In genomic region chr3:42544492-42545283, GRCh38 we compare ENCODE assay signal across 11 cellular contexts. TPM values are rescaled to one million over a fixed set of nuclear protein-coding genes. Genes with fewer than 3 reads are reported as not detected.
DNase-seq lines count a peak whose midpoint lies in the region; ATAC-seq and TF ChIP-seq lines count a peak whose summit lies in the region.
"Had no signal": no experiment of that assay in that cellular context is flagged by ENCODE, and none has a peak within 500 bp of the region (broad histone marks: within the 10 kb centered on the region; RNA-seq: fewer than 3 reads in every experiment).

No MANE protein-coding gene starts in this region.

- no peaks in the 10 kb centered on the region for H3K4me1 ChIP-seq in adipocyte (ENCODE audit: control insufficient read depth, insufficient read depth, low read length)
- H3K4me1 ChIP-seq in thyroid gland, result peaks cover 12 to 27% of the 10 kb centered on the region in 2 donors

- 9 to 11% methylated on average over 11 to 12 of the region's 12 CpGs for WGBS in thyroid gland, 2 donors

- no peak overlapping the region for H3K9ac ChIP-seq in adipocyte (ENCODE audit: low read length)

- intact Hi-C loops in left ventricle myocardium superior (cut with micrococcal nuclease) (loop anchor here (10.0 kb wide), 1 partner anchor 300 kb away; no protein-coding TSS in a partner anchor), thyroid gland (cut with DNase I) (loop anchor here (10.0 kb wide), 1 partner anchor 290 kb away; no protein-coding TSS in a partner anchor)

- ATAC-seq in left ventricle myocardium superior, result peak; percentile 69
- no peak for ATAC-seq in GM21723 (IDR thresholded peaks at IDR 0.05; ENCODE audit: unreplicated experiment)

- no peak for TF ChIP-seq POLR2A in thyroid gland (IDR thresholded peaks at IDR 0.05)

- H3K4me3 ChIP-seq in LNCaP clone FGC (ENCODE audit: low read depth, low read length), result no peak overlapping the region
- no peak overlapping the region for H3K4me3 ChIP-seq in adipocyte (ENCODE audit: low read length)
- no peak overlapping the region for H3K4me3 ChIP-seq in thyroid gland (replicated peaks in 1 of 3)

- peaks cover 19% of the 10 kb centered on the region for H3K36me3 ChIP-seq in adipocyte (ENCODE audit: control insufficient read depth, insufficient read depth, low read length, severe bottlenecking)
- H3K36me3 ChIP-seq in thyroid gland, result no peaks in the 10 kb centered on the region

- no peaks in the 10 kb centered on the region for H3K9me3 ChIP-seq in adipocyte (ENCODE audit: control insufficient read depth, low read length)
- H3K9me3 ChIP-seq in thyroid gland, result no peaks in the 10 kb centered on the region

- TF ChIP-seq CTCF in LNCaP clone FGC (IDR thresholded peaks at IDR 0.05; ENCODE audit: control insufficient read depth, extremely low read depth, insufficient read depth) (0 out of 2 replicates have a peak, but pooled peaks have one; percentile 8), thyroid gland (IDR thresholded peaks at IDR 0.05) (peak in 2 of 6 experiments; percentile 22 to 27)

- peaks cover 7% of the 10 kb centered on the region for H3K27me3 ChIP-seq in adipocyte (replicated peaks; ENCODE audit: control insufficient read depth, insufficient read depth, low read length)
- H3K27me3 ChIP-seq in thyroid gland, result no peaks in the 10 kb centered on the region

- peak overlapping the region in 2 of 3 donors; percentile 10 to 52 for H3K27ac ChIP-seq in thyroid gland
- H3K27ac ChIP-seq: epithelial cell of prostate had no signal

- DNase-seq in LNCaP clone FGC (ENCODE audit: low read depth) (peak; percentile 95), adipocyte (ENCODE audit: low read depth) (peak; percentile 4), left ventricle myocardium superior (peak; percentile 50), thyroid gland (peak; percentile 67 to 71), LoVo (ENCODE audit: low spot score) (no peak)
- DNase-seq in activated CD4-positive, alpha-beta T cell treated with anti-CD3 and anti-CD28 coated beads, Interleukin-2, amount 50 U/mL, for 48 hours, result no peak
- DNase-seq in activated CD8-positive, alpha-beta memory T cell treated with anti-CD3 and anti-CD28 coated beads, Interleukin-2, amount 50 U/mL, for 48 hours, result no peak
- DNase-seq: activated T-cell treated with anti-CD3 and anti-CD28 coated beads, Interleukin-2, amount 50 U/mL, for 24 hours; GOT3 had no signal

RNA-seq across cellular contexts. Expression of gene SEC22C, which starts 37.1 kb away (rescaled TPM):
- 24.3 TPM for total RNA-seq in left ventricle myocardium superior
- 10 to 100 TPM; 59.9 to 66.4 (median 62.7) TPM for total RNA-seq in thyroid gland

RNA-seq across cellular contexts. Expression of gene VIPR1, which starts 42.2 kb away (rescaled TPM):
- 2.2 TPM for total RNA-seq in left ventricle myocardium superior
- 100 to 1,000 TPM in 1 of 4 donors, 10 to 100 TPM in 2, 1 to 10 TPM in 1; 6.3 to 117 (median 26.0) TPM for total RNA-seq in thyroid gland

RNA-seq across cellular contexts. Expression of gene SS18L2, which starts 46.0 kb away (rescaled TPM):
- 9.7 TPM for total RNA-seq in left ventricle myocardium superior
- 10 to 100 TPM; 16.0 to 54.0 (median 27.9) TPM for total RNA-seq in thyroid gland

RNA-seq across cellular contexts. Expression of gene NKTR, which starts 55.8 kb away (rescaled TPM):
- 23.6 TPM for total RNA-seq in left ventricle myocardium superior
- 100 to 1,000 TPM; 157 to 383 (median 197) TPM for total RNA-seq in thyroid gland

Comparison
In these comparisons a context has a peak if more than half of its experiments do, and no peak if none do; other contexts are left out.
1. DNase-seq: peak in LNCaP clone FGC (single experiment), adipocyte (single experiment), left ventricle myocardium superior (single experiment) and thyroid gland (2 of 2); none in activated CD4-positive, alpha-beta T cell treated with anti-CD3 and anti-CD28 coated beads, Interleukin-2, amount 50 U/mL, for 48 hours (0 of 2), activated CD8-positive, alpha-beta memory T cell treated with anti-CD3 and anti-CD28 coated beads, Interleukin-2, amount 50 U/mL, for 48 hours (single experiment) and LoVo (single experiment).